Comparison of ENCODE assay signal across 10 cellular contexts in the genomic region with DNA sequence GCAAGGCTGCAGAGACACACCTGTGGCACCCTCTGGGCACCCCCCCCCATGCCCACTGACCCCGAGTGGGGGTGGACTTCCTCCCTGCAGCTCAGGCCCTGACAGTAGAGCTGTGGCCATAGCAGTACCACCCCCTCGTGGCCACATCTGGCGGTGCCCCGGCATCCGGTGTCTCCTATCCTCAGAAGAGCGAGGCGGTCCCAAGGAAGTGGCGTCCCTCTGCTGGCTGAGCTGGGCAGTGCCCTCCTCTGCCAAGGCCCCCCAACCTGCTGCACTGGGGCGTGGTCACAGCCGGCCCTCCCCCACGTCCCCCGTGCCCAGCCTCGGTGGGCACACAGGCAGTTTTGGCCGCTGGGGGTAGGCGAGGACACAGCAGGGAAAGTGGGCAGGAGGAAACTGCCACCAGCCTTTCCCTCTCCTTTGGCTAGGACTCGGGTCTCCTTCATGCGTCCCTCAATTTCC. TPM values are rescaled to one million over a fixed set of nuclear protein-coding genes. Genes with fewer than 3 reads are reported as not detected.
DNase-seq lines count a peak whose midpoint lies in the region; ATAC-seq and TF ChIP-seq lines count a peak whose summit lies in the region.
"Had no signal": no experiment of that assay in that cellular context is flagged by ENCODE, and none has a peak within 500 bp of the region (broad histone marks: within the 10 kb centered on the region; RNA-seq: fewer than 3 reads in every experiment).

No MANE protein-coding gene starts in this region.

- H3K36me3 Mint-ChIP-seq in CD4-positive, alpha-beta memory T cell, result no peaks in the 10 kb centered on the region

- no peaks in the 10 kb centered on the region for H3K27me3 ChIP-seq in CD4-positive, alpha-beta memory T cell (ENCODE audit: insufficient read depth, low read length)
- H3K27me3 ChIP-seq in breast epithelium, result no peaks in the 10 kb centered on the region

- H3K9me3 ChIP-seq in CD4-positive, alpha-beta memory T cell (ENCODE audit: control insufficient read depth in 1 of 2, low read length in 2 of 2), result no peaks in the 10 kb centered on the region
- H3K9me3 ChIP-seq in breast epithelium, result no peaks in the 10 kb centered on the region
- H3K9me3 ChIP-seq: thoracic aorta had no signal

- TF ChIP-seq POLR2A in breast epithelium (IDR thresholded peaks at IDR 0.05), result no peak

- H3K4me3 Mint-ChIP-seq in CD4-positive, alpha-beta memory T cell, result no peak overlapping the region

- H3K4me3 ChIP-seq in CD4-positive, alpha-beta memory T cell (ENCODE audit: low read length in 2 of 2), result no peak overlapping the region
- H3K4me3 ChIP-seq in breast epithelium, result no peak overlapping the region
- H3K4me3 ChIP-seq: thoracic aorta had no signal

- H3K36me3 ChIP-seq in CD4-positive, alpha-beta memory T cell (ENCODE audit: insufficient read depth, low read length), result no peaks in the 10 kb centered on the region
- no peaks in the 10 kb centered on the region for H3K36me3 ChIP-seq in breast epithelium
- H3K36me3 ChIP-seq: thoracic aorta had no signal

- peak in 2 of 3 donors; percentile 46 to 53 for TF ChIP-seq CTCF in breast epithelium (IDR thresholded peaks at IDR 0.05)

- POLR2A ChIA-PET in CD4-positive, alpha-beta memory T cell (lab: Charles Lee; ENCODE audit: partially characterized antibody), result no interaction called here

- CTCF ChIA-PET in CD4-positive, alpha-beta memory T cell (lab: Charles Lee; ENCODE audit: partially characterized antibody), result interaction anchor here (0.9 kb wide), 1 partner anchor 13 kb away, joined by 3 read pairs; no protein-coding TSS in a partner anchor

- intact Hi-C loops in CD4-positive, alpha-beta memory T cell (cut with micrococcal nuclease), result no loop called here
- intact Hi-C loops in breast epithelium (cut with DNase I; ENCODE audit: low total_unique reads) (no loop called here), left colon (cut with DNase I, micrococcal nuclease) (no loop called here)

- H3K4me1 Mint-ChIP-seq in CD4-positive, alpha-beta memory T cell, result peaks cover 0 to 1% (median 0%) of the 10 kb centered on the region in 4 donors

- peak in 3 of 5 donors; percentile 4 to 15 (median 6) for DNase-seq in CD4-positive, alpha-beta memory T cell
- DNase-seq in NCI-H146 (lab: John Stamatoyannopoulos, UW) (peak; percentile 73), T-helper 2 cell (peak in 3 of 5 experiments; percentile 16 to 78 (median 35)), breast epithelium (ENCODE audit: low spot score in 2 of 2) (peak in 1 of 2 donors; percentile 65), left colon (peak; percentile 74 to 83), OCI-M2 (lab: John Stamatoyannopoulos, UW; ENCODE audit: unreplicated experiment) (no peak)
- DNase-seq in stimulated activated CD4-positive, alpha-beta T cell treated with anti-CD3 and anti-CD28 coated beads, TNF-alpha, amount 100 ng/mL, for 48 hours (ENCODE audit: low read depth in 3 of 3), result peak; percentile 52 to 66 (median 57)

- ATAC-seq in GM21526 (IDR thresholded peaks at IDR 0.05; ENCODE audit: low FRiP score, unreplicated experiment), result peak; percentile 71
- peak; percentile 98 for ATAC-seq in left colon

- peaks cover 6 to 10% of the 10 kb centered on the region in 2 donors for H3K27me3 Mint-ChIP-seq in CD4-positive, alpha-beta memory T cell

- no peak overlapping the region for H3K27ac ChIP-seq in CD4-positive, alpha-beta memory T cell (ENCODE audit: low read depth, low read length)
- no peak overlapping the region for H3K27ac ChIP-seq in breast epithelium
- H3K27ac ChIP-seq: thoracic aorta had no signal

- H3K4me1 ChIP-seq in CD4-positive, alpha-beta memory T cell (ENCODE audit: insufficient read depth, low read length), result no peaks in the 10 kb centered on the region
- no peaks in the 10 kb centered on the region for H3K4me1 ChIP-seq in breast epithelium

- no peaks in the 10 kb centered on the region for H3K9me3 Mint-ChIP-seq in CD4-positive, alpha-beta memory T cell

- H3K27ac Mint-ChIP-seq in CD4-positive, alpha-beta memory T cell, result no peak overlapping the region

RNA-seq across cellular contexts. Expression of a gene that starts 6.0 kb away (rescaled TPM):
- total RNA-seq in CD4-positive, alpha-beta memory T cell, result under 1 TPM; 0.33 to 0.49 TPM
- polyA plus RNA-seq in CD4-positive, alpha-beta memory T cell, result not detected
- total RNA-seq in breast epithelium (1 to 10 TPM in 2 of 3 donors, under 1 TPM in 1; 0.33 to 2.1 (median 1.3) TPM), left colon (1 to 10 TPM; 2.3 to 3.9 TPM)
- total RNA-seq: T-helper 1 cell treated with Interleukin-12 subunit alpha and Interleukin-12 subunit beta and Interleukin-4 antibody, amounts not matched to agents 30 ng/mL and 1 ng/mL, for 36 hours had no signal

RNA-seq across cellular contexts. Expression of a gene that starts 42.7 kb away (rescaled TPM):
- total RNA-seq in CD4-positive, alpha-beta memory T cell, result under 1 TPM; 0.32 to 0.75 TPM
- under 1 TPM in 1 of 2 donors, not detected in 1; 0.17 TPM for polyA plus RNA-seq in CD4-positive, alpha-beta memory T cell
- total RNA-seq in breast epithelium, result 1 to 10 TPM in 1 of 3 donors, not detected in 2; 1.3 TPM
- total RNA-seq in left colon, result not detected
